Comparison of ENCODE assay signal across 16 cellular contexts in the genomic region with DNA sequence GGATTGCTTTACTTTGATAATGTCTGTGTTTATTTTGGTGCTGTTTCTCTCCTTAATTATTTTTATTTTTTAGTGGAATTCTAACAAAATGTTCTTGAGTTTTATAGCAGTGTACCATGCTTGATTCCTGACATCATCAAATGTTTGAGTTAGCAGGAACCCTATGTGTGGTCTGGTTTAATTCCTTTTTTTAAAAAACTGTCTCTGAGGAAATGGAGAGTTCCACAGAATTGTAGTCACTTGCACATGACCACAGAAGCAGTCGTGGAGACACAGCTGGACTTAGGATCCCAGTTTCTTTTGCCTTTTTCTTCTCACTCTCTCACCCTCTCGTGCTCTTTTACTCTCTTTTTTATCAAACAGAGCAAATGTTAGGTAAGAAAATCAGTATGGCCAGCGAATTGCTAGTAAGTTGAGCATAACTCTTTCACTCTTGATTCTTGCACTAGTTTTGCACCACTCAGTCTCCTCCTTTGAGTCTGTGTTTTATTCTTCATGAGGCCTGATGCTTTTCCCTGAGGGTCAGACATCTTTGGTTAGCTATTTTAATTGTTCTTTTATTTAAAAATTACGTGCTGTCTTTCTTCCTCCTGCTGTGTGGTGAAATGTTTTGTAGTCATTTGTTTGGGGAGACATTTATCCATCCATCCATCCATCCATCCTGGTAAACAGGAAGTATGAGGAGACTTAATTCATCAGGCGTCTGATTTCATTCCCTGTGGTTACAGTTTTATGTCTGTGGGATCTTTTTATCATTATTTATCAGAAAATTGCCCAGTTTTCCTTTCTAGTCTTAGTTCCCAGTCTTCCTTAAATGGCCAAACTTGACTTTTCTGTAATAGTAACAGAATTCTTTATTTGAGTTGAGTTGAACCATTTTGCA.
DNase-seq lines count a peak whose midpoint lies in the region; ATAC-seq and TF ChIP-seq lines count a peak whose summit lies in the region.
"Had no signal": no experiment of that assay in that cellular context is flagged by ENCODE, and none has a peak within 500 bp of the region (broad histone marks: within the 10 kb centered on the region; RNA-seq: fewer than 3 reads in every experiment).

No MANE protein-coding gene starts in this region.

- no peak overlapping the region for H3K4me3 ChIP-seq in CD8-positive, alpha-beta memory T cell (ENCODE audit: low read length)
- H3K4me3 ChIP-seq: ovary, SJCRH30, testis had no signal

- peak; percentile 85 for DNase-seq in CD1c-positive myeloid dendritic cell (ENCODE audit: extremely low spot score)
- peak; percentile 53 for DNase-seq in LHCN-M2 (ENCODE audit: low read depth)
- no peak for DNase-seq in effector memory CD8-positive, alpha-beta T cell
- no peak for DNase-seq in neural crest cell (ENCODE audit: low read depth, low spot score)
- no peak for DNase-seq in CD8-positive, alpha-beta memory T cell
- no peak for DNase-seq in NCI-H526 (lab: John Stamatoyannopoulos, UW)
- no peak for DNase-seq in activated T-helper 1 cell treated with anti-CD3 and anti-CD28 coated beads, Interleukin-12 subunit alpha, Interleukin-12 subunit beta, Interleukin-2, Interleukin-4 antibody, amounts not matched to agents 30 ng/mL and 10 ng/mL and 1 ng/mL, durations not matched to agents 14 hours and 24 hours and 36 hours (ENCODE audit: low spot score)
- DNase-seq: activated CD8-positive, alpha-beta T cell treated with anti-CD3 and anti-CD28 coated beads, Interleukin-2, amount 10 ng/mL, durations not matched to agents 7 days and 5 days; activated gamma-delta T cell; BE2C; effector memory CD4-positive, alpha-beta T cell; MM.1S; ovary; SJCRH30; testis had no signal

- peaks cover 0 to 8% of the 10 kb centered on the region in 2 donors for H3K4me1 Mint-ChIP-seq in effector memory CD8-positive, alpha-beta T cell (ENCODE audit: low read depth in 2 of 2)
- no peaks in the 10 kb centered on the region for H3K4me1 Mint-ChIP-seq in neural crest cell
- peaks cover 7 to 14% (median 12%) of the 10 kb centered on the region in 3 donors for H3K4me1 Mint-ChIP-seq in CD8-positive, alpha-beta memory T cell
- H3K4me1 Mint-ChIP-seq in activated T-helper 1 cell treated with anti-CD3 and anti-CD28 coated beads, Interleukin-12 subunit alpha, Interleukin-12 subunit beta, Interleukin-2, Interleukin-4 antibody, amounts not matched to agents 30 ng/mL and 10 ng/mL and 1 ng/mL, durations not matched to agents 14 hours and 24 hours and 36 hours (ENCODE audit: low read depth) = no peaks in the 10 kb centered on the region

- POLR2A ChIA-PET in CD8-positive, alpha-beta memory T cell (lab: Charles Lee) = no interaction called here

- peaks cover 0 to 2% of the 10 kb centered on the region in 2 donors for H3K9me3 Mint-ChIP-seq in effector memory CD8-positive, alpha-beta T cell
- peaks cover 2% of the 10 kb centered on the region for H3K9me3 Mint-ChIP-seq in neural crest cell
- peaks cover 0 to 2% (median 0%) of the 10 kb centered on the region in 5 donors for H3K9me3 Mint-ChIP-seq in CD8-positive, alpha-beta memory T cell
- H3K9me3 Mint-ChIP-seq in activated T-helper 1 cell treated with anti-CD3 and anti-CD28 coated beads, Interleukin-12 subunit alpha, Interleukin-12 subunit beta, Interleukin-2, Interleukin-4 antibody, amounts not matched to agents 30 ng/mL and 10 ng/mL and 1 ng/mL, durations not matched to agents 14 hours and 24 hours and 36 hours = peaks cover 3% of the 10 kb centered on the region

- no peak for TF ChIP-seq CTCF in neural crest cell (conservative IDR thresholded peaks at IDR 0.05)

- H3K27ac Mint-ChIP-seq in effector memory CD8-positive, alpha-beta T cell = peak overlapping the region; percentile 78 to 86
- peak overlapping the region; percentile 3 for H3K27ac Mint-ChIP-seq in neural crest cell (ENCODE audit: unreplicated experiment)
- H3K27ac Mint-ChIP-seq in CD8-positive, alpha-beta memory T cell = peak overlapping the region in 3 of 8 donors; percentile 32 to 37 (median 33)
- no peak overlapping the region for H3K27ac Mint-ChIP-seq in activated T-helper 1 cell treated with anti-CD3 and anti-CD28 coated beads, Interleukin-12 subunit alpha, Interleukin-12 subunit beta, Interleukin-2, Interleukin-4 antibody, amounts not matched to agents 30 ng/mL and 10 ng/mL and 1 ng/mL, durations not matched to agents 14 hours and 24 hours and 36 hours
- H3K27ac Mint-ChIP-seq: activated CD8-positive, alpha-beta T cell treated with anti-CD3 and anti-CD28 coated beads, Interleukin-2, amount 10 ng/mL, durations not matched to agents 7 days and 5 days had no signal

- H3K27me3 ChIP-seq in CD8-positive, alpha-beta memory T cell (ENCODE audit: insufficient read depth, low read length, poor library complexity, severe bottlenecking) = no peaks in the 10 kb centered on the region
- H3K27me3 ChIP-seq: BE2C, ovary, SJCRH30, testis had no signal

- H3K36me3 ChIP-seq in CD8-positive, alpha-beta memory T cell (ENCODE audit: insufficient read depth, low read length) = peaks cover 64% of the 10 kb centered on the region
- H3K36me3 ChIP-seq: ovary had no signal

- no peak overlapping the region for H3K27ac ChIP-seq in CD8-positive, alpha-beta memory T cell (ENCODE audit: low read depth, low read length)
- H3K27ac ChIP-seq: ovary, SJCRH30, testis had no signal

- intact Hi-C loops in activated T-helper 1 cell treated with anti-CD3 and anti-CD28 coated beads, Interleukin-12 subunit alpha, Interleukin-12 subunit beta, Interleukin-2, Interleukin-4 antibody, amounts not matched to agents 30 ng/mL and 10 ng/mL and 1 ng/mL, durations not matched to agents 14 hours and 24 hours and 36 hours (cut with micrococcal nuclease) = no loop called here

- no peaks in the 10 kb centered on the region for H3K4me1 ChIP-seq in CD8-positive, alpha-beta memory T cell (ENCODE audit: insufficient read depth, low read length)
- H3K4me1 ChIP-seq: BE2C, SJCRH30, testis had no signal

- no peak overlapping the region for H3K4me3 Mint-ChIP-seq in effector memory CD8-positive, alpha-beta T cell
- no peak overlapping the region for H3K4me3 Mint-ChIP-seq in neural crest cell
- H3K4me3 Mint-ChIP-seq in CD8-positive, alpha-beta memory T cell = no peak overlapping the region
- no peak overlapping the region for H3K4me3 Mint-ChIP-seq in activated T-helper 1 cell treated with anti-CD3 and anti-CD28 coated beads, Interleukin-12 subunit alpha, Interleukin-12 subunit beta, Interleukin-2, Interleukin-4 antibody, amounts not matched to agents 30 ng/mL and 10 ng/mL and 1 ng/mL, durations not matched to agents 14 hours and 24 hours and 36 hours
- H3K4me3 Mint-ChIP-seq: activated CD8-positive, alpha-beta T cell treated with anti-CD3 and anti-CD28 coated beads, Interleukin-2, amount 10 ng/mL, durations not matched to agents 7 days and 5 days had no signal

- peaks cover 74% of the 10 kb centered on the region for H3K36me3 Mint-ChIP-seq in effector memory CD8-positive, alpha-beta T cell (ENCODE audit: insufficient read depth)
- peaks cover 28% of the 10 kb centered on the region for H3K36me3 Mint-ChIP-seq in neural crest cell (ENCODE audit: low read depth)
- peaks cover 26 to 90% (median 40%) of the 10 kb centered on the region in 3 donors for H3K36me3 Mint-ChIP-seq in CD8-positive, alpha-beta memory T cell
- peaks cover 55% of the 10 kb centered on the region for H3K36me3 Mint-ChIP-seq in activated T-helper 1 cell treated with anti-CD3 and anti-CD28 coated beads, Interleukin-12 subunit alpha, Interleukin-12 subunit beta, Interleukin-2, Interleukin-4 antibody, amounts not matched to agents 30 ng/mL and 10 ng/mL and 1 ng/mL, durations not matched to agents 14 hours and 24 hours and 36 hours (ENCODE audit: low read depth)

- no peak for ATAC-seq in effector memory CD8-positive, alpha-beta T cell (replicated peaks)
- ATAC-seq in GM21528 (IDR thresholded peaks at IDR 0.05; ENCODE audit: low FRiP score, unreplicated experiment) = no peak
- ATAC-seq: activated CD8-positive, alpha-beta T cell treated with anti-CD3 and anti-CD28 coated beads, Interleukin-2, amount 10 ng/mL, durations not matched to agents 7 days and 5 days had no signal

- no peaks in the 10 kb centered on the region for H3K9me3 ChIP-seq in CD8-positive, alpha-beta memory T cell (ENCODE audit: low read length)
- H3K9me3 ChIP-seq: BE2C, ovary, SJCRH30, testis had no signal

- CTCF ChIA-PET in CD8-positive, alpha-beta memory T cell (lab: Charles Lee) = no interaction called here

- no peaks in the 10 kb centered on the region for H3K27me3 Mint-ChIP-seq in effector memory CD8-positive, alpha-beta T cell
- H3K27me3 Mint-ChIP-seq in neural crest cell (ENCODE audit: low read depth) = no peaks in the 10 kb centered on the region
- no peaks in the 10 kb centered on the region for H3K27me3 Mint-ChIP-seq in CD8-positive, alpha-beta memory T cell
- H3K27me3 Mint-ChIP-seq in activated T-helper 1 cell treated with anti-CD3 and anti-CD28 coated beads, Interleukin-12 subunit alpha, Interleukin-12 subunit beta, Interleukin-2, Interleukin-4 antibody, amounts not matched to agents 30 ng/mL and 10 ng/mL and 1 ng/mL, durations not matched to agents 14 hours and 24 hours and 36 hours (ENCODE audit: insufficient read depth) = no peaks in the 10 kb centered on the region

Comparison
In these comparisons a context has a peak if more than half of its experiments do, and no peak if none do; other contexts are left out.
1. DNase-seq: peak in CD1c-positive myeloid dendritic cell (single experiment) and LHCN-M2 (single experiment); none in effector memory CD8-positive, alpha-beta T cell (0 of 3), neural crest cell (single experiment), CD8-positive, alpha-beta memory T cell (0 of 5), NCI-H526 (0 of 2) and activated T-helper 1 cell treated with anti-CD3 and anti-CD28 coated beads, Interleukin-12 subunit alpha, Interleukin-12 subunit beta, Interleukin-2, Interleukin-4 antibody, amounts not matched to agents 30 ng/mL and 10 ng/mL and 1 ng/mL, durations not matched to agents 14 hours and 24 hours and 36 hours (single experiment).